Comparison of ENCODE assay signal across 18 cellular contexts in the genomic region with DNA sequence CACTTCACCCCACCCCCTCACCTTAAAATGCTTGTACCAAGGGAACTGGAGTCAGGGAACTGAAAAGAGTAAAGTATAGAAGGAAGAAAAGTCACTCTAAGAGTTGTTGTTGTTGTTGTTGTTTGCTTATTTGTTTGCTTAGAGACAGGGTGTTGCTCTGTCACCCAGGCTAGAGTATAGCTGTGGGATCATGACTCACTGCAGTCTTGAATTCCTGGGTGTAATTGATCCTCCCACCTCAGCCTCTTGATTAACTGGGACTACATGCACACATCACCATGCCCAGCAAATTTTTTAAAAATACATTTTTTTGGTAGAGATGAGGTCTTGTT.
DNase-seq lines count a peak whose midpoint lies in the region; FAIRE-seq and TF ChIP-seq lines count a peak whose summit lies in the region.
"Had no signal": no experiment of that assay in that cellular context is flagged by ENCODE, and none has a peak within 500 bp of the region (broad histone marks: within the 10 kb centered on the region; RNA-seq: fewer than 3 reads in every experiment).

No MANE protein-coding gene starts in this region.

- DNase-seq in AG04450 (ENCODE audit: low read depth, low spot score) (no peak), brain microvascular endothelial cell (no peak), mesenchymal stem cell (no peak), kidney tubule cell (ENCODE audit: low spot score) (no peak), RCC 7860 (ENCODE audit: low spot score) (no peak), NCI-H2029 (lab: John Stamatoyannopoulos, UW) (no peak), NCI-H526 (lab: John Stamatoyannopoulos, UW) (no peak)
- DNase-seq: activated T-cell treated with anti-CD3 and anti-CD28 coated beads, Interleukin-2, amount 50 U/mL, for 72 hours; CD8-positive, alpha-beta memory T cell; DND-41; gastrocnemius medialis; NCI-H2171 treated with DMSO at 0.1 percent for 48 hours; NCI-H82; OCI-M1; stimulated activated CD4-positive, alpha-beta T cell treated with anti-CD3 and anti-CD28 coated beads, Interleukin-15, amount 100 ng/mL, for 24 hours; testis had no signal

- H2AFZ ChIP-seq in mesenchymal stem cell (ENCODE audit: low read depth, low read length): no peak overlapping the region

- no peak overlapping the region for H3K4me2 ChIP-seq in mesenchymal stem cell (ENCODE audit: low read length, poor library complexity, severe bottlenecking)

- POLR2A ChIA-PET in AG04450 (lab: Yijun Ruan, JAX): no interaction called here

- H3K27ac ChIP-seq in AG04450 (ENCODE audit: low read depth, low read length): peak overlapping the region; percentile 65
- peak overlapping the region; percentile 59 for H3K27ac ChIP-seq in HUES6 (ENCODE audit: low read depth, low read length)
- peak overlapping the region; percentile 14 for H3K27ac ChIP-seq in brain microvascular endothelial cell
- H3K27ac ChIP-seq in mesenchymal stem cell (ENCODE audit: low read length, poor library complexity, severe bottlenecking): peak overlapping the region; percentile 72
- H3K27ac ChIP-seq: coronary artery, gastrocnemius medialis, testis had no signal

- TF ChIP-seq CTCF in AG04450 (IDR thresholded peaks at IDR 0.05; ENCODE audit: low read depth, low read length): no peak
- TF ChIP-seq CTCF in brain microvascular endothelial cell (IDR thresholded peaks at IDR 0.05; ENCODE audit: low read depth, low read length, missing control alignments): no peak

- no peak overlapping the region for H2BK12ac ChIP-seq in mesenchymal stem cell (ENCODE audit: low read length in 2 of 2)

- H3K36me3 ChIP-seq in HUES6 (ENCODE audit: control insufficient read depth, insufficient read depth, low read length) (no peaks in the 10 kb centered on the region), brain microvascular endothelial cell (replicated peaks) (no peaks in the 10 kb centered on the region), mesenchymal stem cell (ENCODE audit: control insufficient read depth in 1 of 2, insufficient read depth in 2 of 2, low read depth in 1 of 2, low read length in 2 of 2) (no peaks in the 10 kb centered on the region)
- H3K36me3 ChIP-seq: gastrocnemius medialis had no signal

- no peak overlapping the region for H3K18ac ChIP-seq in mesenchymal stem cell (ENCODE audit: low read depth in 1 of 2, low read length in 2 of 2)

- no peak for FAIRE-seq in RCC 7860 (lab: Jason Lieb, UNC)

- H2BK15ac ChIP-seq in mesenchymal stem cell (ENCODE audit: low read depth, poor library complexity, severe bottlenecking): no peak overlapping the region

- H3K4me3 ChIP-seq in AG04450 (ENCODE audit: low read depth, low read length): no peak overlapping the region
- no peak overlapping the region for H3K4me3 ChIP-seq in HUES6 (ENCODE audit: low read depth, low read length)
- H3K4me3 ChIP-seq in brain microvascular endothelial cell (ENCODE audit: low read depth, low read length): no peak overlapping the region
- H3K4me3 ChIP-seq in mesenchymal stem cell (ENCODE audit: insufficient read depth in 1 of 2, low read depth in 1 of 2, low read length in 2 of 2): no peak overlapping the region
- H3K4me3 ChIP-seq: coronary artery, gastrocnemius medialis, testis had no signal

- H2AK5ac ChIP-seq in mesenchymal stem cell (ENCODE audit: low read length, severe bottlenecking): no peak overlapping the region

- no peak overlapping the region for H3K23ac ChIP-seq in mesenchymal stem cell (ENCODE audit: low read length in 2 of 2)

- peak overlapping the region; percentile 28 for H4K8ac ChIP-seq in mesenchymal stem cell (ENCODE audit: low read length)

- H3K27me3 ChIP-seq in AG04450 (ENCODE audit: control insufficient read depth, insufficient read depth, low read length): no peaks in the 10 kb centered on the region
- no peaks in the 10 kb centered on the region for H3K27me3 ChIP-seq in HUES6 (ENCODE audit: control insufficient read depth, insufficient read depth, low read length)
- no peaks in the 10 kb centered on the region for H3K27me3 ChIP-seq in brain microvascular endothelial cell (replicated peaks)
- H3K27me3 ChIP-seq in mesenchymal stem cell (ENCODE audit: control insufficient read depth in 1 of 2, insufficient read depth in 1 of 2, low read length in 2 of 2): no peaks in the 10 kb centered on the region
- H3K27me3 ChIP-seq: gastrocnemius medialis, testis had no signal

- no peaks in the 10 kb centered on the region for H3K79me1 ChIP-seq in mesenchymal stem cell (replicated peaks; ENCODE audit: low read length, poor library complexity, severe bottlenecking)

- H2BK120ac ChIP-seq in mesenchymal stem cell (ENCODE audit: low read depth, low read length): no peak overlapping the region

- H3K14ac ChIP-seq in mesenchymal stem cell (ENCODE audit: low read length in 2 of 2): no peak overlapping the region

- no peak overlapping the region for H2BK5ac ChIP-seq in mesenchymal stem cell (ENCODE audit: low read depth, low read length, poor library complexity, severe bottlenecking)

- H3K4ac ChIP-seq in mesenchymal stem cell (ENCODE audit: low read depth in 1 of 2, low read length in 2 of 2): no peak overlapping the region

- H3K9me3 ChIP-seq in AG04450 (ENCODE audit: control insufficient read depth, insufficient read depth, low read length) (no peaks in the 10 kb centered on the region), HUES6 (ENCODE audit: control insufficient read depth, insufficient read depth, low read depth, low read length) (peaks cover 5% of the 10 kb centered on the region; the same call in 1 of the 2 replicates), mesenchymal stem cell (ENCODE audit: control insufficient read depth, low read length) (no peaks in the 10 kb centered on the region)
- H3K9me3 ChIP-seq: gastrocnemius medialis, testis had no signal

- H3K4me1 ChIP-seq in HUES6 (ENCODE audit: control insufficient read depth, insufficient read depth, low read length) (peaks cover 16% of the 10 kb centered on the region), mesenchymal stem cell (ENCODE audit: control insufficient read depth, insufficient read depth, low read depth, low read length) (peaks cover 2% of the 10 kb centered on the region)
- H3K4me1 ChIP-seq: testis had no signal

- CTCF ChIA-PET in AG04450 (lab: Charles Lee): no interaction called here

- peak overlapping the region; percentile 43 for H3K9ac ChIP-seq in HUES6 (ENCODE audit: low read length)
- peak overlapping the region; percentile 23 for H3K9ac ChIP-seq in mesenchymal stem cell (ENCODE audit: low read length)

- in situ Hi-C loops in brain microvascular endothelial cell (cut with HindIII; ENCODE audit: low pct_ligation_motif_present, low sequenced_read_pairs): no loop called here

- peak overlapping the region; percentile 39 for H4K91ac ChIP-seq in mesenchymal stem cell (ENCODE audit: low read length)

Comparison
In these comparisons a context has a peak if more than half of its experiments do, and no peak if none do; other contexts are left out.
1. H3K27ac ChIP-seq: peak in every context shown above with its lines; median percentile 72 in mesenchymal stem cell; 65 in AG04450; 59 in HUES6; 14 in brain microvascular endothelial cell.